In the genomic region with DNA sequence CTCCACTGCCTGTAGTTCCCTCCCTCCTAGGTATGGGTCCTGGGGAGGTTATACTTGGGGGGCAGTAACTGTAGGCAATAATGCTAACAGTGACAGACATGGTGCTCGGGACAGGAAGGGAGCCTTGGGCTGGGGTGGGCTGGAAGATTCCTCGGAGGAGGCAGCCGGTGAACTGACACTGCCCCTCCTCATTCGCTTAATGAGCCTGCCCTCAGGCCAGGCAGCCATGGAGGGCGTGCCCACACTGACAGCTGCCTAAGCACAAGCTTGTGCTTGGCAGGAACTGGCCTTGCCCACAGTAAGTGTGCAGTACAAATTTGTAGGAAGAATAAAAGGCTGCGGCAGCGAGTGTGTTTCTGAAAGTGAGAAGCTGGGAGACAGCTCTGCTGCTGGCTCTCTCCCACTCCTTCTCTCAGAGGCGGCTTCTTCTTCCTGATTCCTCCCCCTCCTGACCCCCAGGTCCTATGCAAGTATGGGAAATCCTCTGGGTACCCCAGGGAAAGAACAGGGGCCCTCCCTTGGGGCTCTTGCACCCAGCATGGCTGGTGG, we compare ENCODE assay signal across 34 cellular contexts. TPM values are rescaled to one million over a fixed set of nuclear protein-coding genes. Genes with fewer than 3 reads are reported as not detected.
DNase-seq lines count a peak whose midpoint lies in the region; FAIRE-seq and TF ChIP-seq lines count a peak whose summit lies in the region.
"Had no signal": no experiment of that assay in that cellular context is flagged by ENCODE, and none has a peak within 500 bp of the region (broad histone marks: within the 10 kb centered on the region; RNA-seq: fewer than 3 reads in every experiment).

No MANE protein-coding gene starts in this region.

- peaks cover 2% of the 10 kb centered on the region for H3K27me3 Mint-ChIP-seq in activated CD4-positive, alpha-beta T cell treated with anti-CD3 and anti-CD28 coated beads, Interleukin-2, amount 10 ng/mL, durations not matched to agents 24 days and 14 days
- H3K27me3 Mint-ChIP-seq: activated T-cell treated with anti-CD3 and anti-CD28 coated beads, Interleukin-2, amount 50 U/mL, for 24 hours; naive thymus-derived CD4-positive, alpha-beta T cell had no signal

- H3K56ac ChIP-seq in H1 (replicated peaks; ENCODE audit: insufficient read length, low read depth, low read length) = no peak overlapping the region

- H3K4me2 ChIP-seq in H1 (ENCODE audit: insufficient read depth in 1 of 2, low read depth in 2 of 2, low read length in 2 of 2) = no peak overlapping the region; a peak in 1 of 4 replicates
- no peak overlapping the region for H3K4me2 ChIP-seq in Karpas-422 (ENCODE audit: low read depth, low read length, poor library complexity, severe bottlenecking)

- no peak overlapping the region for H2BK5ac ChIP-seq in H1 (ENCODE audit: low read depth, low read length)

- H3K79me1 ChIP-seq in H1 (ENCODE audit: low read depth, low read length) = no peaks in the 10 kb centered on the region

- peaks cover 27% of the 10 kb centered on the region for H3K4me1 Mint-ChIP-seq in activated CD4-positive, alpha-beta T cell treated with anti-CD3 and anti-CD28 coated beads, Interleukin-2, amount 10 ng/mL, durations not matched to agents 24 days and 14 days

- TF ChIP-seq POLR2A in H1 (IDR thresholded peaks at IDR 0.05; ENCODE audit: control extremely low read depth in 1 of 2, low read depth in 2 of 2, low read length in 2 of 2) = no peak

- H3K4me3 Mint-ChIP-seq in activated CD4-positive, alpha-beta T cell treated with anti-CD3 and anti-CD28 coated beads, Interleukin-2, amount 10 ng/mL, durations not matched to agents 24 days and 14 days = no peak overlapping the region
- H3K4me3 Mint-ChIP-seq: activated naive CD8-positive, alpha-beta T cell treated with anti-CD3 and anti-CD28 coated beads, Interleukin-2, amount 10 ng/mL, durations not matched to agents 7 days and 5 days; activated T-cell treated with anti-CD3 and anti-CD28 coated beads, Interleukin-2, amount 50 U/mL, for 24 hours; CD8-positive, alpha-beta T cell; dendritic cell treated with granulocyte-macrophage colony-stimulating factor and Interleukin-4, amounts not matched to agents 40 ng/mL and 50 ng/mL, for 4 days; naive thymus-derived CD4-positive, alpha-beta T cell had no signal

- H4K91ac ChIP-seq in H1 (replicated peaks; ENCODE audit: insufficient read length, low read length) = no peak overlapping the region

- H3K4me3 ChIP-seq in H1 (ENCODE audit: extremely low read depth in 1 of 4, insufficient read depth in 2 of 4, low read depth in 3 of 4, low read length in 4 of 4) = no peak overlapping the region
- no peak overlapping the region for H3K4me3 ChIP-seq in Karpas-422 (ENCODE audit: low read length)
- H3K4me3 ChIP-seq: esophagus squamous epithelium, gastrocnemius medialis, skin epidermis had no signal

- H3K27me3 ChIP-seq in H1 (replicated peaks in 1 of 4; ENCODE audit: control insufficient read depth in 3 of 4, extremely low read depth in 1 of 4, insufficient read depth in 3 of 4, low read length in 3 of 4) (peaks cover 7 to 73% (median 63%) of the 10 kb centered on the region in 4 experiments), Karpas-422 (ENCODE audit: low read length) (no peaks in the 10 kb centered on the region)
- H3K27me3 ChIP-seq: esophagus squamous epithelium, gastrocnemius medialis had no signal

- H3K36me3 ChIP-seq in H1 (ENCODE audit: control insufficient read depth in 2 of 4, insufficient read depth in 4 of 4, low read length in 3 of 4) (no peaks in the 10 kb centered on the region), Karpas-422 (ENCODE audit: insufficient read depth, low read length) (no peaks in the 10 kb centered on the region)
- H3K36me3 ChIP-seq: esophagus squamous epithelium, gastrocnemius medialis had no signal

- H3K4me1 ChIP-seq in H1 (replicated peaks in 1 of 4; ENCODE audit: control insufficient read depth in 3 of 4, insufficient read depth in 4 of 4, low read length in 3 of 4) = peaks cover 28 to 72% (median 55%) of the 10 kb centered on the region in 4 experiments
- H3K4me1 ChIP-seq in Karpas-422 (ENCODE audit: low read length) = no peaks in the 10 kb centered on the region

- H3K9me3 ChIP-seq in H1 (ENCODE audit: insufficient read depth in 2 of 2, low read depth in 1 of 2, low read length in 1 of 2) (no peaks in the 10 kb centered on the region), Karpas-422 (ENCODE audit: low read length) (no peaks in the 10 kb centered on the region)
- H3K9me3 ChIP-seq: esophagus squamous epithelium, gastrocnemius medialis had no signal

- no peaks in the 10 kb centered on the region for H3K9me3 Mint-ChIP-seq in activated CD4-positive, alpha-beta T cell treated with anti-CD3 and anti-CD28 coated beads, Interleukin-2, amount 10 ng/mL, durations not matched to agents 24 days and 14 days
- H3K9me3 Mint-ChIP-seq: activated naive CD8-positive, alpha-beta T cell treated with anti-CD3 and anti-CD28 coated beads, Interleukin-2, amount 10 ng/mL, durations not matched to agents 7 days and 5 days; activated T-cell treated with anti-CD3 and anti-CD28 coated beads, Interleukin-2, amount 50 U/mL, for 24 hours; CD8-positive, alpha-beta T cell; dendritic cell treated with granulocyte-macrophage colony-stimulating factor and Interleukin-4, amounts not matched to agents 40 ng/mL and 50 ng/mL, for 4 days; naive thymus-derived CD4-positive, alpha-beta T cell had no signal

- H3K36me3 Mint-ChIP-seq in activated CD4-positive, alpha-beta T cell treated with anti-CD3 and anti-CD28 coated beads, Interleukin-2, amount 10 ng/mL, durations not matched to agents 24 days and 14 days (ENCODE audit: low read depth) = no peaks in the 10 kb centered on the region
- H3K36me3 Mint-ChIP-seq: activated naive CD8-positive, alpha-beta T cell treated with anti-CD3 and anti-CD28 coated beads, Interleukin-2, amount 10 ng/mL, durations not matched to agents 7 days and 5 days; CD8-positive, alpha-beta T cell; naive thymus-derived CD4-positive, alpha-beta T cell had no signal

- in situ Hi-C loops in KBM-7 (cut with MboI; ENCODE audit: low pct_unique_long_range_greater_than_20kb, low sequenced_read_pairs) = loop anchor here (10.0 kb wide), 1 partner anchor 187 kb away; no protein-coding TSS in a partner anchor

- CTCF ChIA-PET in H1 (lab: Charles Lee; ENCODE audit: partially characterized antibody) = interaction anchor here (0.6 to 13.3 kb wide), 11 partner anchors 10 to 245 kb away, joined by 3 to 108 read pairs (median 3); no protein-coding TSS in a partner anchor

- no peak overlapping the region for H4K5ac ChIP-seq in H1 (ENCODE audit: insufficient read length, low read depth, low read length)

- H3K9me2 ChIP-seq in Karpas-422 (replicated peaks; ENCODE audit: insufficient read depth, low read length) = no peaks in the 10 kb centered on the region

- POLR2A ChIA-PET in H1 (lab: Charles Lee; ENCODE audit: partially characterized antibody) = interaction anchor here (1.0 to 1.1 kb wide), 2 partner anchors 8 to 54 kb away, joined by 3 to 4 read pairs; no protein-coding TSS in a partner anchor

- peak overlapping the region; percentile 71; the same call in 1 of the 2 replicates for H2BK12ac ChIP-seq in H1 (ENCODE audit: low read depth, low read length)

- no peak overlapping the region for H3K9ac ChIP-seq in H1 (replicated peaks in 1 of 4; ENCODE audit: extremely low read depth in 1 of 4, low read depth in 3 of 4, low read length in 3 of 4)
- H3K9ac ChIP-seq in Karpas-422 (ENCODE audit: low read length) = no peak overlapping the region

- H4K8ac ChIP-seq in H1 (ENCODE audit: extremely low read depth, insufficient read depth, low read length) = no peak overlapping the region

- no peak overlapping the region for H2AFZ ChIP-seq in H1 (ENCODE audit: low read length)
- H2AFZ ChIP-seq in Karpas-422 (ENCODE audit: low read length) = no peak overlapping the region

- intact Hi-C loops in activated CD4-positive, alpha-beta T cell treated with anti-CD3 and anti-CD28 coated beads, Interleukin-2, amount 10 ng/mL, durations not matched to agents 24 days and 14 days (cut with micrococcal nuclease) = no loop called here

- no peak overlapping the region for H3K4ac ChIP-seq in H1 (replicated peaks; ENCODE audit: insufficient read length, low read depth, low read length)

- no peak for FAIRE-seq in H1 (lab: Jason Lieb, UNC)
- FAIRE-seq: A204.1, G401.6, GM19239 had no signal

- H2BK20ac ChIP-seq in H1 (ENCODE audit: low read length) = no peak overlapping the region

- no peak for TF ChIP-seq EP300 in H1 (IDR thresholded peaks at IDR 0.05; ENCODE audit: borderline replicate concordance in 1 of 2, low read depth in 2 of 2, low read length in 2 of 2)

- H3K14ac ChIP-seq in H1 (ENCODE audit: insufficient read length) = no peak overlapping the region

- H4K20me1 ChIP-seq in H1 (replicated peaks in 1 of 2; ENCODE audit: control insufficient read depth in 1 of 2, insufficient read depth in 2 of 2, low read length in 2 of 2) (peaks cover 0 to 2% of the 10 kb centered on the region in 2 experiments), Karpas-422 (ENCODE audit: insufficient read depth, low read depth, low read length) (no peaks in the 10 kb centered on the region)

- peaks cover 2% of the 10 kb centered on the region; the same call in 1 of the 2 replicates for H3K23me2 ChIP-seq in H1 (ENCODE audit: low read depth, low read length)

- H3K18ac ChIP-seq in H1 (ENCODE audit: extremely low read depth, low read length) = no peak overlapping the region; the same call in 1 of the 2 replicates

- no peak overlapping the region for H3K27ac Mint-ChIP-seq in activated CD4-positive, alpha-beta T cell treated with anti-CD3 and anti-CD28 coated beads, Interleukin-2, amount 10 ng/mL, durations not matched to agents 24 days and 14 days
- H3K27ac Mint-ChIP-seq: activated naive CD8-positive, alpha-beta T cell treated with anti-CD3 and anti-CD28 coated beads, Interleukin-2, amount 10 ng/mL, durations not matched to agents 7 days and 5 days; activated T-cell treated with anti-CD3 and anti-CD28 coated beads, Interleukin-2, amount 50 U/mL, for 24 hours; CD8-positive, alpha-beta T cell; dendritic cell treated with granulocyte-macrophage colony-stimulating factor and Interleukin-4, amounts not matched to agents 40 ng/mL and 50 ng/mL, for 4 days had no signal

- 70% methylated on average over 8 of the region's 8 CpGs; no CpG with 5 or more reads in 1 of the 2 experiments for WGBS in H1 (ENCODE audit: extremely low coverage in 1 of 2, insufficient coverage in 1 of 2, insufficient read length in 1 of 2, insufficient replicate concordance in 2 of 2, low coverage in 1 of 2, low lambda C conversion rate in 2 of 2, missing lambda C conversion rate in 1 of 2), 2 experiments

- no peak overlapping the region for H3K23ac ChIP-seq in H1 (ENCODE audit: insufficient read length)

- H2BK120ac ChIP-seq in H1 (replicated peaks; ENCODE audit: low read depth, low read length) = no peak overlapping the region

- H3K27ac ChIP-seq in H1 (ENCODE audit: low read depth, low read length) = no peak overlapping the region
- no peak overlapping the region for H3K27ac ChIP-seq in Karpas-422 (ENCODE audit: low read length)
- H3K27ac ChIP-seq: gastrocnemius medialis, VCaP had no signal

- TF ChIP-seq RAD21 in H1 (IDR thresholded peaks at IDR 0.05 in 1 of 2, conservative IDR thresholded peaks at IDR 0.05 in 1 of 2; ENCODE audit: low read depth in 2 of 2, low read length in 2 of 2) = no peak

- DNase-seq in NCI-H748 (lab: John Stamatoyannopoulos, UW; ENCODE audit: unreplicated experiment) (peak; percentile 25), NCI-H748 treated with DMSO at 0.1 percent for 48 hours (lab: John Stamatoyannopoulos, UW) (no peak), H1 (ENCODE audit: low read depth in 1 of 2, low spot score in 2 of 2) (no peak), myocyte (ENCODE audit: low read depth) (peak; percentile 68), Karpas-422 (no peak), T-helper 2 cell (no peak), KBM-7 (no peak)
- DNase-seq in activated CD4-positive, alpha-beta T cell treated with anti-CD3 and anti-CD28 coated beads, Interleukin-2, amount 10 ng/mL, durations not matched to agents 24 days and 14 days = no peak
- DNase-seq: activated CD4-positive, alpha-beta T cell treated with anti-CD3 and anti-CD28 coated beads for 48 hours; activated gamma-delta T cell; activated naive CD8-positive, alpha-beta T cell treated with anti-CD3 and anti-CD28 coated beads, Interleukin-2, amount 10 ng/mL, durations not matched to agents 7 days and 5 days; activated T-cell treated with anti-CD3 and anti-CD28 coated beads, Interleukin-2, amount 50 U/mL, for 24 hours; AML-193; CD8-positive, alpha-beta T cell; central memory CD4-positive, alpha-beta T cell; DMS 273 treated with DMSO at 0.1 percent for 48 hours; esophagus squamous epithelium; gastrocnemius medialis; naive thymus-derived CD4-positive, alpha-beta T cell; NCI-H1048; NCI-H1930; NCI-H446; stimulated activated naive CD8-positive, alpha-beta T cell treated with anti-CD3 and anti-CD28 coated beads, Interleukin-15, Interleukin-2, amounts not matched to agents 100 U/mL and 50 U/mL, for 24 hours had no signal

- TF ChIP-seq CTCF in H1 (IDR thresholded peaks at IDR 0.05; ENCODE audit: control extremely low read depth in 1 of 3, insufficient read depth in 1 of 3, low read depth in 1 of 3, low read length in 3 of 3) = no peak

- H3K79me2 ChIP-seq in H1 (ENCODE audit: control insufficient read depth in 1 of 2, insufficient read depth in 2 of 2, low read length in 2 of 2) (no peaks in the 10 kb centered on the region), Karpas-422 (ENCODE audit: low read length) (no peaks in the 10 kb centered on the region)

- 0 out of 2 replicates have a peak overlapping the region, but pooled peaks have one; percentile 53 for H2BK15ac ChIP-seq in H1 (ENCODE audit: low read length)

- H2AK5ac ChIP-seq in H1 (ENCODE audit: low read depth, low read length) = peak overlapping the region; percentile 46; the same call in 1 of the 2 replicates

RNA-seq across cellular contexts. Expression of gene OPTC, which starts 23.5 kb away (rescaled TPM):
- 0.78 and 1.1 TPM in 2 replicates for total RNA-seq in H1 (2021; fragmentation: NEBNext Ultra II Directional; extraction: Animal tissue kit (Norgen Biotek cat#: 25700))
- polyA plus RNA-seq in H1 (2011; rRNA removed) = 2.8 and 4.0 TPM in 2 replicates
- polyA plus RNA-seq in H1 (2011; cell fraction: cytosol; rRNA removed) = 1.6 TPM
- 2.0 TPM for polyA plus RNA-seq in H1 (2011; cell fraction: nucleus; rRNA removed)
- 1.4 to 3.3 TPM (median 2.5 TPM) in 4 replicates for polyA plus RNA-seq in H1 (2012, experiment 1 of 2)
- 2.1 TPM for polyA plus RNA-seq in H1 (2012, experiment 2 of 2)
- polyA plus RNA-seq in H1 (2013, experiment 1 of 2) = 1.8 TPM
- 2.0 TPM for polyA plus RNA-seq in H1 (2013, experiment 2 of 2)
- 1.0 and 2.9 TPM in 2 replicates for polyA minus RNA-seq in H1 (2011; rRNA and poly(A)+ RNA removed)
- not detected for polyA minus RNA-seq in H1 (2011; cell fraction: cytosol; rRNA and poly(A)+ RNA removed)
- polyA minus RNA-seq in H1 (2011; cell fraction: nucleus; rRNA and poly(A)+ RNA removed) = 0.50 TPM
- not detected in 2 replicates for total RNA-seq in myocyte
- not detected for polyA plus RNA-seq in myocyte (2012)
- total RNA-seq in Karpas-422 (2014; rRNA removed; shearing (Covaris generic); ENCODE audit: low replicate concordance) = not detected in 2 replicates
- total RNA-seq in activated CD4-positive, alpha-beta T cell treated with anti-CD3 and anti-CD28 coated beads, Interleukin-2, amount 10 ng/mL, durations not matched to agents 24 days and 14 days = not detected in 2 replicates
- total RNA-seq: activated naive CD8-positive, alpha-beta T cell treated with anti-CD3 and anti-CD28 coated beads, Interleukin-2, amount 10 ng/mL, durations not matched to agents 7 days and 5 days; CD8-positive, alpha-beta T cell; esophagus squamous epithelium; gastrocnemius medialis; left lobe of liver; mesenteric fat pad; naive thymus-derived CD4-positive, alpha-beta T cell; OCI-LY7; osteocyte; T-helper 2 cell treated with Interferon-gamma antibody and Interleukin-4, amounts not matched to agents 100 ng/mL and 5 ng/mL, for 36 hours had no signal
- polyA plus RNA-seq: naive thymus-derived CD4-positive, alpha-beta T cell had no signal

RNA-seq across cellular contexts. Expression of gene PRELP, which starts 41.9 kb away (rescaled TPM):
- 0.13 and 0.19 TPM in 2 replicates for total RNA-seq in H1 (2021; fragmentation: NEBNext Ultra II Directional; extraction: Animal tissue kit (Norgen Biotek cat#: 25700))
- polyA plus RNA-seq in H1 (2011; rRNA removed) = 0.23 and 0.28 TPM in 2 replicates
- polyA plus RNA-seq in H1 (2011; cell fraction: cytosol; rRNA removed) = 0.09 TPM
- 0.17 TPM for polyA plus RNA-seq in H1 (2011; cell fraction: nucleus; rRNA removed)
- polyA plus RNA-seq in H1 (2012, experiment 1 of 2) = 0.17 to 0.28 TPM (median 0.20 TPM) in 4 replicates
- polyA plus RNA-seq in H1 (2012, experiment 2 of 2) = 0.34 TPM
- polyA plus RNA-seq in H1 (2013, experiment 1 of 2) = 0.32 TPM
- polyA plus RNA-seq in H1 (2013, experiment 2 of 2) = 0.28 TPM
- polyA minus RNA-seq in H1 (2011; rRNA and poly(A)+ RNA removed) = 0.16 and 0.20 TPM in 2 replicates
- not detected for polyA minus RNA-seq in H1 (2011; cell fraction: cytosol; rRNA and poly(A)+ RNA removed)
- 0.10 TPM for polyA minus RNA-seq in H1 (2011; cell fraction: nucleus; rRNA and poly(A)+ RNA removed)
- total RNA-seq in myocyte = 0.11 and 0.31 TPM in 2 replicates
- polyA plus RNA-seq in myocyte (2012) = 1.2 TPM
- not detected in 2 replicates for total RNA-seq in Karpas-422 (2014; rRNA removed; shearing (Covaris generic); ENCODE audit: low replicate concordance)
- total RNA-seq in activated CD4-positive, alpha-beta T cell treated with anti-CD3 and anti-CD28 coated beads, Interleukin-2, amount 10 ng/mL, durations not matched to agents 24 days and 14 days = not detected in 2 replicates
- total RNA-seq: activated naive CD8-positive, alpha-beta T cell treated with anti-CD3 and anti-CD28 coated beads, Interleukin-2, amount 10 ng/mL, durations not matched to agents 7 days and 5 days; CD8-positive, alpha-beta T cell; naive thymus-derived CD4-positive, alpha-beta T cell; OCI-LY7; T-helper 2 cell treated with Interferon-gamma antibody and Interleukin-4, amounts not matched to agents 100 ng/mL and 5 ng/mL, for 36 hours had no signal
- polyA plus RNA-seq: naive thymus-derived CD4-positive, alpha-beta T cell had no signal

Comparison
In these comparisons a context has a peak if more than half of its experiments do, and no peak if none do; other contexts are left out.
1. DNase-seq: peak in NCI-H748 (single experiment) and myocyte (single experiment); none in NCI-H748 treated with DMSO at 0.1 percent for 48 hours (single experiment), H1 (0 of 2), Karpas-422 (single experiment), T-helper 2 cell (0 of 5), activated CD4-positive, alpha-beta T cell treated with anti-CD3 and anti-CD28 coated beads, Interleukin-2, amount 10 ng/mL, durations not matched to agents 24 days and 14 days (single experiment) and KBM-7 (single experiment).